In genomic region chr14:51602176-51602759, GRCh38 we compare ENCODE assay signal across 24 cellular contexts.
"Had no signal": no experiment of that assay in that cellular context is flagged by ENCODE, and none has a peak within 500 bp of the region (broad histone marks: within the 10 kb centered on the region; RNA-seq: fewer than 3 reads in every experiment).

No MANE protein-coding gene starts in this region.

- H3K27me3 ChIP-seq: brain microvascular endothelial cell, colonic mucosa, gastrocnemius medialis, left lung, neural progenitor cell, testis had no signal

- H3K4me1 ChIP-seq: colonic mucosa, gastrocnemius medialis, left lung, neural progenitor cell, psoas muscle had no signal

- H3K27ac Mint-ChIP-seq: activated CD4-positive, alpha-beta T cell treated with anti-CD3 and anti-CD28 coated beads, Interleukin-2, amount 10 ng/mL, durations not matched to agents 7 days and 5 days; activated CD8-positive, alpha-beta T cell treated with anti-CD3 and anti-CD28 coated beads, Interleukin-2, amount 10 ng/mL, durations not matched to agents 7 days and 5 days; activated naive CD4-positive, alpha-beta T cell treated with anti-CD3 and anti-CD28 coated beads, Interleukin-2, amount 10 ng/mL, durations not matched to agents 7 days and 5 days; activated naive CD8-positive, alpha-beta T cell treated with anti-CD3 and anti-CD28 coated beads, Interleukin-2, amount 50 U/mL, for 24 hours; naive B cell; neural progenitor cell; type B pancreatic cell had no signal

- DNase-seq: activated CD4-positive, alpha-beta T cell treated with anti-CD3 and anti-CD28 coated beads, Interleukin-2, amount 10 ng/mL, durations not matched to agents 7 days and 5 days; activated CD8-positive, alpha-beta memory T cell treated with anti-CD3 and anti-CD28 coated beads, Interleukin-2, amount 50 U/mL, for 4 hours; activated CD8-positive, alpha-beta T cell treated with anti-CD3 and anti-CD28 coated beads, Interleukin-2, amount 10 ng/mL, durations not matched to agents 7 days and 5 days; activated effector memory CD4-positive, alpha-beta T cell treated with Interleukin-2 at 50 U/mL for 16 hours; activated naive CD4-positive, alpha-beta T cell treated with anti-CD3 and anti-CD28 coated beads, Interleukin-2, amount 10 ng/mL, durations not matched to agents 7 days and 5 days; activated naive CD8-positive, alpha-beta T cell treated with anti-CD3 and anti-CD28 coated beads, Interleukin-2, amount 50 U/mL, for 24 hours; activated T-cell treated with anti-CD3 and anti-CD28 coated beads, Interleukin-2, amount 50 U/mL, for 48 hours; aorta; brain microvascular endothelial cell; central memory CD4-positive, alpha-beta T cell; colonic mucosa; gastrocnemius medialis; head of caudate nucleus; left lung; mammary epithelial cell; naive B cell; psoas muscle; right cardiac atrium; stimulated activated CD4-positive, alpha-beta T cell treated with anti-CD3 and anti-CD28 coated beads, Interleukin-15, amount 100 ng/mL, for 24 hours; stimulated activated CD4-positive, alpha-beta T cell treated with anti-CD3 and anti-CD28 coated beads, Interleukin-2, amount 100 ng/mL, for 48 hours; testis had no signal

- H3K27ac ChIP-seq: colonic mucosa, gastrocnemius medialis, left lung, neural progenitor cell, psoas muscle, testis had no signal

- H3K9me3 ChIP-seq: colonic mucosa, gastrocnemius medialis, left lung, psoas muscle, testis had no signal

- H3K9me3 Mint-ChIP-seq: activated CD4-positive, alpha-beta T cell treated with anti-CD3 and anti-CD28 coated beads, Interleukin-2, amount 10 ng/mL, durations not matched to agents 7 days and 5 days; activated naive CD4-positive, alpha-beta T cell treated with anti-CD3 and anti-CD28 coated beads, Interleukin-2, amount 10 ng/mL, durations not matched to agents 7 days and 5 days; activated naive CD8-positive, alpha-beta T cell treated with anti-CD3 and anti-CD28 coated beads, Interleukin-2, amount 50 U/mL, for 24 hours; neural progenitor cell; type B pancreatic cell had no signal

- H3K4me2 ChIP-seq: neural progenitor cell had no signal

- H3K9ac ChIP-seq: neural progenitor cell had no signal

- ATAC-seq: activated CD8-positive, alpha-beta T cell treated with anti-CD3 and anti-CD28 coated beads, Interleukin-2, amount 10 ng/mL, durations not matched to agents 7 days and 5 days; activated naive CD8-positive, alpha-beta T cell treated with anti-CD3 and anti-CD28 coated beads, Interleukin-2, amount 50 U/mL, for 24 hours; gastrocnemius medialis; left lung; psoas muscle; right cardiac atrium had no signal

- H2AFZ ChIP-seq: neural progenitor cell had no signal

- H3K4me1 Mint-ChIP-seq: activated CD4-positive, alpha-beta T cell treated with anti-CD3 and anti-CD28 coated beads, Interleukin-2, amount 10 ng/mL, durations not matched to agents 7 days and 5 days; activated naive CD4-positive, alpha-beta T cell treated with anti-CD3 and anti-CD28 coated beads, Interleukin-2, amount 10 ng/mL, durations not matched to agents 7 days and 5 days; activated naive CD8-positive, alpha-beta T cell treated with anti-CD3 and anti-CD28 coated beads, Interleukin-2, amount 50 U/mL, for 24 hours; naive B cell; neural progenitor cell had no signal

- H3K36me3 ChIP-seq: brain microvascular endothelial cell, colonic mucosa, gastrocnemius medialis, left lung, neural progenitor cell had no signal

- H3K27me3 Mint-ChIP-seq: type B pancreatic cell had no signal

- H3K4me3 Mint-ChIP-seq: activated CD4-positive, alpha-beta T cell treated with anti-CD3 and anti-CD28 coated beads, Interleukin-2, amount 10 ng/mL, durations not matched to agents 7 days and 5 days; activated CD8-positive, alpha-beta T cell treated with anti-CD3 and anti-CD28 coated beads, Interleukin-2, amount 10 ng/mL, durations not matched to agents 7 days and 5 days; activated naive CD4-positive, alpha-beta T cell treated with anti-CD3 and anti-CD28 coated beads, Interleukin-2, amount 10 ng/mL, durations not matched to agents 7 days and 5 days; activated naive CD8-positive, alpha-beta T cell treated with anti-CD3 and anti-CD28 coated beads, Interleukin-2, amount 50 U/mL, for 24 hours; naive B cell; neural progenitor cell; type B pancreatic cell had no signal

- H3K36me3 Mint-ChIP-seq: activated naive CD4-positive, alpha-beta T cell treated with anti-CD3 and anti-CD28 coated beads, Interleukin-2, amount 10 ng/mL, durations not matched to agents 7 days and 5 days; naive B cell; neural progenitor cell; type B pancreatic cell had no signal

- H3K4me3 ChIP-seq: colonic mucosa, gastrocnemius medialis, left lung, neural progenitor cell, psoas muscle, skin epidermis, testis had no signal
